In genomic region chr15:77068633-77069032, GRCh38 we compare ENCODE assay signal across 21 cellular contexts. TPM values are rescaled to one million over a fixed set of nuclear protein-coding genes. Genes with fewer than 3 reads are reported as not detected.
DNase-seq lines count a peak whose midpoint lies in the region; ATAC-seq, FAIRE-seq and TF ChIP-seq lines count a peak whose summit lies in the region.
"Had no signal": no experiment of that assay in that cellular context is flagged by ENCODE, and none has a peak within 500 bp of the region (broad histone marks: within the 10 kb centered on the region; RNA-seq: fewer than 3 reads in every experiment).

No MANE protein-coding gene starts in this region.

- H3K9me3 ChIP-seq in A549 (no peaks in the 10 kb centered on the region), Loucy (ENCODE audit: insufficient read depth, low read depth, low read length) (no peaks in the 10 kb centered on the region), endocrine pancreas (ENCODE audit: control insufficient read depth, low read length) (no peaks in the 10 kb centered on the region), neural progenitor cell (ENCODE audit: low read depth) (no peaks in the 10 kb centered on the region)
- H3K9me3 ChIP-seq: MG63, right atrium auricular region, tibial nerve had no signal

- H3K4me1 ChIP-seq in A549: peaks cover 62% of the 10 kb centered on the region
- peaks cover 50% of the 10 kb centered on the region for H3K4me1 ChIP-seq in Loucy (ENCODE audit: insufficient read depth, low read length, poor library complexity, severe bottlenecking)
- peaks cover 35% of the 10 kb centered on the region for H3K4me1 ChIP-seq in endocrine pancreas (ENCODE audit: control insufficient read depth, insufficient read depth, low read length)
- peaks cover 23% of the 10 kb centered on the region for H3K4me1 ChIP-seq in neural progenitor cell

- no peak overlapping the region for H2AFZ ChIP-seq in Loucy (ENCODE audit: low read length)
- H2AFZ ChIP-seq in neural progenitor cell (replicated peaks): no peak overlapping the region

- no peak for DNase-seq in A549 (ENCODE audit: low read depth in 1 of 2, low spot score in 1 of 2)
- DNase-seq in neural progenitor cell (ENCODE audit: low spot score): no peak
- no peak for DNase-seq in NCI-H2227 (lab: John Stamatoyannopoulos, UW; ENCODE audit: unreplicated experiment)
- DNase-seq in nucleus accumbens (lab: John Stamatoyannopoulos, UW): no peak
- no peak for DNase-seq in stimulated activated CD4-positive, alpha-beta T cell treated with anti-CD3 and anti-CD28 coated beads, Interleukin-12 subunit alpha, Interleukin-12 subunit beta, amount 100 ng/mL, for 4 hours
- DNase-seq: activated CD8-positive, alpha-beta memory T cell treated with anti-CD3 and anti-CD28 coated beads for 24 hours; activated effector memory CD4-positive, alpha-beta T cell treated with Interleukin-2 at 50 U/mL for 16 hours; cortex of kidney; islet precursor cell; MG63; NCI-H2029; RPMI8226; WERI-Rb-1 had no signal

- WGBS in A549 (ENCODE audit: missing lambda C conversion rate): 94% methylated on average over 7 of the region's 7 CpGs

- H3K9me3 Mint-ChIP-seq in neural progenitor cell: no peaks in the 10 kb centered on the region

- POLR2A ChIA-PET in A549 (lab: Yijun Ruan, JAX): no interaction called here

- H3K9ac ChIP-seq in Loucy (ENCODE audit: low read depth, low read length, poor library complexity, severe bottlenecking): no peak overlapping the region
- no peak overlapping the region for H3K9ac ChIP-seq in endocrine pancreas (ENCODE audit: control insufficient read depth, insufficient read depth, low read length)
- H3K9ac ChIP-seq in neural progenitor cell: no peak overlapping the region

- peaks cover 38% of the 10 kb centered on the region for H3K4me1 Mint-ChIP-seq in neural progenitor cell

- no peak for TF ChIP-seq RAD21 in A549 (conservative IDR thresholded peaks at IDR 0.05 in 1 of 2, IDR thresholded peaks at IDR 0.05 in 1 of 2)

- H3K36me3 Mint-ChIP-seq in neural progenitor cell: peaks cover 14% of the 10 kb centered on the region

- peaks cover 2% of the 10 kb centered on the region for H3K27me3 Mint-ChIP-seq in neural progenitor cell (ENCODE audit: insufficient read depth, low read depth)

- no peaks in the 10 kb centered on the region for H3K9me2 ChIP-seq in Loucy (replicated peaks; ENCODE audit: low read depth, low read length)

- ATAC-seq in A549 (no peak), GM19351 (IDR thresholded peaks at IDR 0.05; ENCODE audit: unreplicated experiment) (no peak)
- ATAC-seq: esophagus mucosa had no signal

- CTCF ChIA-PET in A549 (lab: Yijun Ruan, JAX): interaction anchor here (1.3 kb wide), 1 partner anchor 475 kb away, joined by 4 read pairs; no protein-coding TSS in a partner anchor

- TF ChIP-seq CTCF in A549 (IDR thresholded peaks at IDR 0.05) (no peak), Loucy (conservative IDR thresholded peaks at IDR 0.05; ENCODE audit: low read length) (no peak), neural progenitor cell (IDR thresholded peaks at IDR 0.05) (no peak)

- no peaks in the 10 kb centered on the region for H3K36me3 ChIP-seq in Loucy (ENCODE audit: insufficient read depth, low read length)
- no peaks in the 10 kb centered on the region for H3K36me3 ChIP-seq in endocrine pancreas (ENCODE audit: control insufficient read depth, insufficient read depth, low read length)
- H3K36me3 ChIP-seq in neural progenitor cell: no peaks in the 10 kb centered on the region
- H3K36me3 ChIP-seq: right atrium auricular region, tibial nerve had no signal

- H3K27ac Mint-ChIP-seq in neural progenitor cell: no peak overlapping the region

- TF ChIP-seq EP300 in A549 (IDR thresholded peaks at IDR 0.05): no peak

- no peaks in the 10 kb centered on the region for H3K27me3 ChIP-seq in Loucy (ENCODE audit: insufficient read depth, low read length, poor library complexity, severe bottlenecking)
- H3K27me3 ChIP-seq in endocrine pancreas (ENCODE audit: control insufficient read depth, insufficient read depth, low read length): no peaks in the 10 kb centered on the region
- H3K27me3 ChIP-seq in neural progenitor cell: no peaks in the 10 kb centered on the region
- H3K27me3 ChIP-seq: MG63, right atrium auricular region, tibial nerve had no signal

- peak overlapping the region; percentile 91; the same call in 2 of the 3 replicates for H3K4me2 ChIP-seq in A549
- peak overlapping the region; percentile 85 for H3K4me2 ChIP-seq in Loucy (ENCODE audit: low read depth, low read length, poor library complexity, severe bottlenecking)
- H3K4me2 ChIP-seq in neural progenitor cell: no peak overlapping the region

- H3K4me3 ChIP-seq in A549 (no peak overlapping the region), Loucy (ENCODE audit: low read length, poor library complexity, severe bottlenecking) (peak overlapping the region; percentile 80), endocrine pancreas (ENCODE audit: control insufficient read depth, insufficient read depth, low read length) (peak overlapping the region; percentile 91), neural progenitor cell (no peak overlapping the region)
- H3K4me3 ChIP-seq: MG63, right atrium auricular region had no signal

- TF ChIP-seq POLR2A in A549 (IDR thresholded peaks at IDR 0.05; ENCODE audit: low read length): no peak

- peaks cover 62% of the 10 kb centered on the region for H4K20me1 ChIP-seq in Loucy (ENCODE audit: insufficient read depth, low read length, poor library complexity, severe bottlenecking)
- peaks cover 68% of the 10 kb centered on the region for H4K20me1 ChIP-seq in neural progenitor cell (ENCODE audit: low read depth)

- no peak overlapping the region; a peak in 1 of 6 replicates for H3K27ac ChIP-seq in A549
- H3K27ac ChIP-seq in neural progenitor cell: no peak overlapping the region
- H3K27ac ChIP-seq: WERI-Rb-1 had no signal

- H3F3A ChIP-seq in Loucy (ENCODE audit: low read depth): no peaks in the 10 kb centered on the region
- H3F3A ChIP-seq in neural progenitor cell (ENCODE audit: low read depth): peaks cover 8% of the 10 kb centered on the region

- peak overlapping the region; percentile 30 for H3K4me3 Mint-ChIP-seq in neural progenitor cell

- H3K79me2 ChIP-seq in Loucy (ENCODE audit: insufficient read depth, low read length) (peaks cover 70% of the 10 kb centered on the region), neural progenitor cell (ENCODE audit: low read depth) (peaks cover 69% of the 10 kb centered on the region)

- FAIRE-seq in A549 (lab: Jason Lieb, UNC): peak; percentile 23
- FAIRE-seq: astrocyte, GM12891 had no signal

TF ChIP-seq in A549, 52 proteins besides CTCF, POLR2A, EP300 and RAD21 (continues in another document):
- TF ChIP-seq RFX5 (IDR thresholded peaks at IDR 0.05) (no peak), HMGXB4 (CRISPR knock-in tag; IDR thresholded peaks at IDR 0.05; ENCODE audit: borderline replicate concordance) (no peak), HDAC2 (IDR thresholded peaks at IDR 0.05) (no peak), REST (IDR thresholded peaks at IDR 0.05) (no peak), CBX8 (IDR thresholded peaks at IDR 0.05) (no peak), ZC3H11A (IDR thresholded peaks at IDR 0.05) (no peak), FOXS1 (CRISPR knock-in tag; IDR thresholded peaks at IDR 0.05) (no peak)

RNA-seq across cellular contexts. Expression of gene TSPAN3, which starts 2.3 kb away (rescaled TPM):
- polyA plus RNA-seq in A549 (2011; rRNA removed) (636 and 680 TPM in 2 replicates), A549 (2017; fragmentation: RNase III; extraction: RNeasy Plus Mini Kit Qiagen cat#74134 plus additional on column Dnase treatment) (299 to 362 TPM (median 352 TPM) in 3 replicates)
- 274 and 327 TPM in 2 replicates for polyA plus RNA-seq in A549 (2012; cell fraction: cytosol; rRNA removed)
- polyA plus RNA-seq in A549 (2012; cell fraction: nucleus; rRNA removed): 188 and 204 TPM in 2 replicates
- polyA minus RNA-seq in A549 (2011; rRNA and poly(A)+ RNA removed): 343 and 403 TPM in 2 replicates
- 331 and 474 TPM in 2 replicates for total RNA-seq in neural progenitor cell (ENCODE audit: low replicate concordance)

Comparison
In these comparisons a context has a peak if more than half of its experiments do, and no peak if none do; other contexts are left out.
1. H3K4me3 ChIP-seq: peak in Loucy (single experiment) and endocrine pancreas (single experiment); none in A549 (single experiment) and neural progenitor cell (single experiment).